In the genomic region with DNA sequence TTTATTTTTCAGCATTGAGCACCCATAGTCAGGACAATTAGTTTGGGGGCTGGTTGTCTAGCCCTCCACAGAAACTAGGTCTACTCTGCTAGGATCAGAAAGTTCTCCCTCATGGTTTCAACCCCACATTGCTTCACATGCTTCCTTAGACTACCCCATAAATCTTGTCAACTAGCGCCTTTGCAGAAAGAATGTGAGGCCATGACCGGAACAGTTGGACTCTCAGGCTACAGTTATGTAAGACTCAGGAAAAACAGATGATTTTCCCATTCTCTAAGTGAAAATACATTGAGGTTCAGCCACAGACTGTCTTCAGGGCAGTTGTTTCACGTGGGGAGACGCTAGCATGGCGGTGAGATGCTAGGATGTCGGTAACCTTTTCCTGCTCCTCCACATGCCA, we compare ENCODE assay signal across 17 cellular contexts.
DNase-seq lines count a peak whose midpoint lies in the region; ATAC-seq, FAIRE-seq and TF ChIP-seq lines count a peak whose summit lies in the region.
"Had no signal": no experiment of that assay in that cellular context is flagged by ENCODE, and none has a peak within 500 bp of the region (broad histone marks: within the 10 kb centered on the region; RNA-seq: fewer than 3 reads in every experiment).

No MANE protein-coding gene starts in this region.

- BruUV-seq in HepG2 (replicated peaks; lab: Mats Ljungman, UMichigan), result no TSS peak

- H3K4me2 ChIP-seq in HepG2 (ENCODE audit: low read depth, low read length), result no peak overlapping the region
- peak overlapping the region; percentile 41 for H3K4me2 ChIP-seq in fibroblast of lung (ENCODE audit: extremely low read depth, insufficient read depth, low read length)

- CTCF ChIA-PET in HepG2 (lab: Yijun Ruan, JAX; ENCODE audit: low intra/inter-chr PET ratio, low total read pairs), result no interaction called here

- no peak overlapping the region for H2AFZ ChIP-seq in HepG2 (ENCODE audit: low read length)
- H2AFZ ChIP-seq in fibroblast of lung (ENCODE audit: low read length), result no peak overlapping the region

- intact Hi-C loops in HepG2 (cut with micrococcal nuclease; ENCODE audit: unreplicated experiment), result no loop called here
- intact Hi-C loops in right lobe of liver (cut with DNase I), result no loop called here
- intact Hi-C loops in vagina (cut with DNase I), result loop anchor here (10.0 kb wide), 1 partner anchor 257 kb away; the partner anchor contains the start of gene NR3C1

- POLR2A ChIA-PET in HepG2 (lab: Yijun Ruan, JAX), result no interaction called here

- WGBS in HepG2 (ENCODE audit: low lambda C conversion rate), result 99% methylated on average over 6 of the region's 6 CpGs
- 84% methylated on average over 4 of the region's 6 CpGs for WGBS in right lobe of liver (ENCODE audit: insufficient coverage, low coverage, low lambda C conversion rate, missing lambda C conversion rate)

- no peaks in the 10 kb centered on the region for H4K20me1 ChIP-seq in HepG2 (ENCODE audit: insufficient read depth, low read length)
- H4K20me1 ChIP-seq in fibroblast of lung (ENCODE audit: control insufficient read depth, extremely low read depth, insufficient read depth, low read length), result no peaks in the 10 kb centered on the region

- DNase-seq in HepG2 (ENCODE audit: low spot score), result no peak
- no peak for DNase-seq in right lobe of liver
- DNase-seq in fibroblast of lung (ENCODE audit: low read depth in 2 of 2), result peak; percentile 66 to 79
- no peak for DNase-seq in omental fat pad (ENCODE audit: low spot score)
- DNase-seq in vagina (ENCODE audit: extremely low spot score in 2 of 2), result no peak
- DNase-seq in NCI-H82 (lab: John Stamatoyannopoulos, UW), result no peak
- DNase-seq: activated CD8-positive, alpha-beta T cell treated with anti-CD3 and anti-CD28 coated beads, Interleukin-2, amount 10 ng/mL, durations not matched to agents 7 days and 5 days; body of pancreas; CD8-positive, alpha-beta T cell; effector memory CD4-positive, alpha-beta T cell; islet precursor cell; NCI-H2107; stimulated activated naive CD8-positive, alpha-beta T cell treated with anti-CD3 and anti-CD28 coated beads, Interleukin-15, Interleukin-2, amounts not matched to agents 100 U/mL and 50 U/mL, for 24 hours had no signal

- H3K36me3 ChIP-seq in HepG2 (replicated peaks in 1 of 2; ENCODE audit: control insufficient read depth in 1 of 2, insufficient read depth in 2 of 2, low read length in 2 of 2), result peaks cover 8 to 29% of the 10 kb centered on the region in 2 experiments; a peak in 4 of 5 replicates
- no peaks in the 10 kb centered on the region for H3K36me3 ChIP-seq in right lobe of liver
- H3K36me3 ChIP-seq in fibroblast of lung (ENCODE audit: control insufficient read depth, insufficient read depth, low read length), result no peaks in the 10 kb centered on the region
- no peaks in the 10 kb centered on the region for H3K36me3 ChIP-seq in vagina

- H3K4me1 ChIP-seq in HepG2 (ENCODE audit: insufficient read depth, low read length), result no peaks in the 10 kb centered on the region
- peaks cover 0 to under 1% (median 0%) of the 10 kb centered on the region in 4 donors for H3K4me1 ChIP-seq in right lobe of liver
- H3K4me1 ChIP-seq in fibroblast of lung (ENCODE audit: control insufficient read depth, extremely low read depth, insufficient read depth, low read length), result peaks cover 18% of the 10 kb centered on the region
- H3K4me1 ChIP-seq in vagina, result peaks cover 67% of the 10 kb centered on the region
- H3K4me1 ChIP-seq: body of pancreas had no signal

- no peak for ATAC-seq in HepG2
- no peak for ATAC-seq in right lobe of liver
- ATAC-seq in omental fat pad (ENCODE audit: low FRiP score), result peak; percentile 49
- ATAC-seq in HG03442 (IDR thresholded peaks at IDR 0.05; ENCODE audit: unreplicated experiment), result no peak
- no peak for ATAC-seq in HG03432 (IDR thresholded peaks at IDR 0.05; ENCODE audit: unreplicated experiment)
- ATAC-seq: activated CD8-positive, alpha-beta T cell treated with anti-CD3 and anti-CD28 coated beads, Interleukin-2, amount 10 ng/mL, durations not matched to agents 7 days and 5 days; body of pancreas; CD8-positive, alpha-beta T cell; SK-N-SH treated with all-trans-retinoic acid at 6 μM for 48 hours; stimulated activated naive CD8-positive, alpha-beta T cell treated with anti-CD3 and anti-CD28 coated beads, Interleukin-15, Interleukin-2, amounts not matched to agents 100 U/mL and 50 U/mL, for 24 hours had no signal

- H3K27me3 ChIP-seq in HepG2 (ENCODE audit: control insufficient read depth in 1 of 2, insufficient read depth in 2 of 2, low read length in 2 of 2) (no peaks in the 10 kb centered on the region), right lobe of liver (no peaks in the 10 kb centered on the region), fibroblast of lung (ENCODE audit: control insufficient read depth, insufficient read depth, low read length) (no peaks in the 10 kb centered on the region), vagina (no peaks in the 10 kb centered on the region)
- H3K27me3 ChIP-seq: body of pancreas had no signal

- TF ChIP-seq POLR2A in HepG2 (IDR thresholded peaks at IDR 0.05; ENCODE audit: insufficient read depth in 1 of 2, low read depth in 2 of 2, low read length in 2 of 2), result no peak
- no peak for TF ChIP-seq POLR2A in right lobe of liver (IDR thresholded peaks at IDR 0.05)
- TF ChIP-seq POLR2A in vagina (IDR thresholded peaks at IDR 0.05), result no peak

- H3K9ac ChIP-seq in HepG2 (ENCODE audit: insufficient read depth, low read depth, low read length), result no peak overlapping the region
- no peak overlapping the region for H3K9ac ChIP-seq in fibroblast of lung (ENCODE audit: insufficient read depth, low read length)

- H3K27ac ChIP-seq in HepG2 (ENCODE audit: extremely low read length, insufficient read depth, low read length), result no peak overlapping the region
- H3K27ac ChIP-seq in right lobe of liver, result no peak overlapping the region
- H3K27ac ChIP-seq in fibroblast of lung (ENCODE audit: insufficient read depth, low read length), result peak overlapping the region; percentile 17
- H3K27ac ChIP-seq in vagina, result peak overlapping the region; percentile 28
- H3K27ac ChIP-seq: body of pancreas had no signal

- no peak for TF ChIP-seq EP300 in HepG2 (IDR thresholded peaks at IDR 0.05; ENCODE audit: low read depth in 2 of 2, low read length in 2 of 2)
- no peak for TF ChIP-seq EP300 in HepG2 (CRISPR knock-in tag; IDR thresholded peaks at IDR 0.05; ENCODE audit: borderline replicate concordance)

- TF ChIP-seq RAD21 in HepG2 (CRISPR knock-in tag; IDR thresholded peaks at IDR 0.05), result no peak

- H3K79me2 ChIP-seq in HepG2 (ENCODE audit: insufficient read depth, low read length) (no peaks in the 10 kb centered on the region), fibroblast of lung (ENCODE audit: control insufficient read depth, insufficient read depth, low read length) (no peaks in the 10 kb centered on the region)

- H3K9me3 ChIP-seq in HepG2 (ENCODE audit: low read length), result no peaks in the 10 kb centered on the region
- H3K9me3 ChIP-seq in right lobe of liver, result no peaks in the 10 kb centered on the region
- H3K9me3 ChIP-seq in fibroblast of lung (ENCODE audit: control insufficient read depth, insufficient read depth, low read depth, low read length), result no peaks in the 10 kb centered on the region
- H3K9me3 ChIP-seq in vagina, result no peaks in the 10 kb centered on the region
- H3K9me3 ChIP-seq: body of pancreas had no signal

- TF ChIP-seq CTCF in HepG2 (CRISPR knock-in tag; IDR thresholded peaks at IDR 0.05) (no peak), right lobe of liver (IDR thresholded peaks at IDR 0.05) (no peak), fibroblast of lung (conservative IDR thresholded peaks at IDR 0.05 in 1 of 2, IDR thresholded peaks at IDR 0.05 in 1 of 2; ENCODE audit: low read depth in 1 of 2, low read length in 2 of 2) (no peak), omental fat pad (IDR thresholded peaks at IDR 0.05) (no peak), vagina (IDR thresholded peaks at IDR 0.05) (no peak)

- H3K4me3 ChIP-seq in HepG2 (replicated peaks in 1 of 3; ENCODE audit: insufficient read depth in 1 of 3, low read depth in 2 of 3, low read length in 3 of 3) (no peak overlapping the region), right lobe of liver (no peak overlapping the region), fibroblast of lung (replicated peaks in 1 of 4; ENCODE audit: control extremely low read depth in 1 of 4, insufficient read depth in 1 of 4, low read depth in 3 of 4, low read length in 4 of 4) (no peak overlapping the region), vagina (no peak overlapping the region)
- H3K4me3 ChIP-seq: body of pancreas had no signal

- in situ Hi-C loops in HepG2 (cut with HindIII; ENCODE audit: extremely low pct_ligation_motif_present, low pct_unique_long_range_greater_than_20kb), result no loop called here

- no peak for FAIRE-seq in HepG2 (lab: Jason Lieb, UNC)
- FAIRE-seq: GM18507 had no signal

TF ChIP-seq in HepG2, 621 proteins besides CTCF, POLR2A, EP300 and RAD21:
- TF ChIP-seq ONECUT2 (CRISPR knock-in tag; IDR thresholded peaks at IDR 0.05) (no peak), ZNF317 (CRISPR knock-in tag; IDR thresholded peaks at IDR 0.05) (peak; percentile 51; the same call in 1 of the 2 replicates)

Comparison
In these comparisons a context has a peak if more than half of its experiments do, and no peak if none do; other contexts are left out.
1. DNase-seq: peak in fibroblast of lung (2 of 2); none in HepG2 (single experiment), right lobe of liver (0 of 3), omental fat pad (single experiment), vagina (0 of 2) and NCI-H82 (single experiment).
2. H3K27ac ChIP-seq: peak in fibroblast of lung (single experiment) and vagina (single experiment); none in HepG2 (single experiment) and right lobe of liver (0 of 3).